ENCODE assay signal across 18 cellular contexts in the genomic region with DNA sequence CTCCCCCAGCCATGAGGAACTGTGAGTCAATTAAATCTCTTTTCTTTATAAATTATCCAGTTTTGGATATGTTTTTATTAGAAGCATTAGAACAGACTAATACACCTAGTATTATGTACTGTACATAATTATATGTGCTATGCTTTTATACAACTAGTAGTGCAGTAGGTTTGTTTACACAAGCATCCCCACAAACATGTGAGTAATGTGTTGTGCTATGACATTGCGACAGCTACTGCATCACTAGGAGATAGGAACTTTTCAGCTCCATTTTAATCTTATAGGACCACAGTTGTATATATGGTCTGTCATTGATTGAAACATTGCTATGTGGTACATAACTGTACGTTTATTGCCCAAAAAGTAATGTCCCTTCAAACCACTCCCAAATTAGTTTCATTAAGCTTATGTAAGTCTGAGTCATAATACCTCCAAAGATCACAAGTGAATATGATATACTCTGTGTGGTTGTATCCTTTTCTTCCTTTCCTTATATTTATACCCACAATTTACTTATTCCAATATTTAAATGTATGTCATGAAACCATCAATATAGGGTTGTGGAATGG.
"Had no signal": no experiment of that assay in that cellular context is flagged by ENCODE, and none has a peak within 500 bp of the region (broad histone marks: within the 10 kb centered on the region; RNA-seq: fewer than 3 reads in every experiment).

No MANE protein-coding gene starts in this region.

- H3K27me3 ChIP-seq: heart right ventricle, left lung, pancreas, thyroid gland, upper lobe of right lung had no signal

- ATAC-seq: activated T-cell treated with anti-CD3 and anti-CD28 coated beads, Interleukin-2, amount 50 U/mL, for 4 hours; heart right ventricle; left lung; pancreas; psoas muscle; right cardiac atrium; upper lobe of right lung; WTC11 had no signal

- H3K9me3 ChIP-seq: pancreas, psoas muscle, thyroid gland, upper lobe of right lung had no signal

- H3K4me3 ChIP-seq: heart right ventricle, left lung, pancreas, psoas muscle, thyroid gland, upper lobe of right lung had no signal

- H3K36me3 ChIP-seq: heart right ventricle, left lung, pancreas, thyroid gland, upper lobe of right lung had no signal

- DNase-seq: activated CD8-positive, alpha-beta memory T cell treated with anti-CD3 and anti-CD28 coated beads, Interleukin-2, amount 50 U/mL, for 4 hours; activated naive CD4-positive, alpha-beta T cell treated with Interleukin-2 at 50 U/mL for 16 hours; activated naive CD8-positive, alpha-beta T cell treated with anti-CD3 and anti-CD28 coated beads for 36 hours; activated T-cell treated with anti-CD3 and anti-CD28 coated beads, Interleukin-2, amount 50 U/mL, for 4 hours; dermis blood vessel endothelial cell; effector CD8-positive, alpha-beta T cell; heart right ventricle; left lung; nephron progenitor cell; pancreas; psoas muscle; right cardiac atrium; stimulated activated CD4-positive, alpha-beta T cell treated with anti-CD3 and anti-CD28 coated beads, Interleukin-1b, Interleukin-23, amount 100 ng/mL, for 48 hours; substantia nigra; T-helper 9 cell; thyroid gland; upper lobe of right lung had no signal

- H3K4me1 ChIP-seq: heart right ventricle, left lung, pancreas, psoas muscle, thyroid gland, upper lobe of right lung had no signal

- H3K27ac ChIP-seq: heart right ventricle, left lung, pancreas, psoas muscle, thyroid gland, upper lobe of right lung had no signal
